Comparison of ENCODE assay signal across 10 cellular contexts in genomic region chr3:157082305-157082981, GRCh38.
DNase-seq lines count a peak whose midpoint lies in the region; ATAC-seq, FAIRE-seq and TF ChIP-seq lines count a peak whose summit lies in the region.
"Had no signal": no experiment of that assay in that cellular context is flagged by ENCODE, and none has a peak within 500 bp of the region (broad histone marks: within the 10 kb centered on the region; RNA-seq: fewer than 3 reads in every experiment).

No MANE protein-coding gene starts in this region.

- H3K27me3 ChIP-seq in keratinocyte (ENCODE audit: control insufficient read depth, extremely low read depth, insufficient read depth, low read length): no peaks in the 10 kb centered on the region

- no peaks in the 10 kb centered on the region for H3K9me3 Mint-ChIP-seq in activated naive CD8-positive, alpha-beta T cell (ENCODE audit: low read depth)
- H3K9me3 Mint-ChIP-seq in activated naive CD8-positive, alpha-beta T cell treated with anti-CD3 and anti-CD28 coated beads, Interleukin-2, amount 50 U/mL, for 24 hours: no peaks in the 10 kb centered on the region
- H3K9me3 Mint-ChIP-seq: endodermal cell had no signal

- H3K4me1 Mint-ChIP-seq in activated naive CD8-positive, alpha-beta T cell (ENCODE audit: low read depth): peaks cover 15% of the 10 kb centered on the region
- peaks cover 49% of the 10 kb centered on the region for H3K4me1 Mint-ChIP-seq in activated naive CD8-positive, alpha-beta T cell treated with anti-CD3 and anti-CD28 coated beads, Interleukin-2, amount 50 U/mL, for 24 hours

- H3K9me3 ChIP-seq in keratinocyte (ENCODE audit: control insufficient read depth, low read depth, low read length): no peaks in the 10 kb centered on the region

- H3K36me3 ChIP-seq in keratinocyte (ENCODE audit: control insufficient read depth in 2 of 2, extremely low read depth in 1 of 2, insufficient read depth in 2 of 2, low read length in 2 of 2): no peaks in the 10 kb centered on the region

- no peak for DNase-seq in activated naive CD8-positive, alpha-beta T cell treated with anti-CD3 and anti-CD28 coated beads, Interleukin-2, amount 50 U/mL, for 24 hours
- peak; percentile 62 for DNase-seq in keratinocyte (ENCODE audit: low read depth, low spot score)
- no peak for DNase-seq in MV-4-11 (lab: John Stamatoyannopoulos, UW)
- DNase-seq in ureter (ENCODE audit: low spot score): no peak
- DNase-seq: NCI-H748 treated with DMSO at 0.1 percent for 48 hours had no signal

- H3K9ac ChIP-seq in keratinocyte (ENCODE audit: control insufficient read depth, extremely low read depth, insufficient read depth, low read length): peak overlapping the region; percentile 86

- peak overlapping the region; percentile 3 for H3K27ac Mint-ChIP-seq in activated naive CD8-positive, alpha-beta T cell
- no peak overlapping the region for H3K27ac Mint-ChIP-seq in activated naive CD8-positive, alpha-beta T cell treated with anti-CD3 and anti-CD28 coated beads, Interleukin-2, amount 50 U/mL, for 24 hours

- H4K20me1 ChIP-seq in keratinocyte (ENCODE audit: control insufficient read depth, extremely low read depth, insufficient read depth, low read length): no peaks in the 10 kb centered on the region

- FAIRE-seq in keratinocyte (lab: Jason Lieb, UNC): peak; percentile 74

- no peaks in the 10 kb centered on the region for H3K27me3 Mint-ChIP-seq in activated naive CD8-positive, alpha-beta T cell
- peaks cover under 1% of the 10 kb centered on the region for H3K27me3 Mint-ChIP-seq in activated naive CD8-positive, alpha-beta T cell treated with anti-CD3 and anti-CD28 coated beads, Interleukin-2, amount 50 U/mL, for 24 hours

- H3K4me3 Mint-ChIP-seq in activated naive CD8-positive, alpha-beta T cell: no peak overlapping the region
- no peak overlapping the region for H3K4me3 Mint-ChIP-seq in activated naive CD8-positive, alpha-beta T cell treated with anti-CD3 and anti-CD28 coated beads, Interleukin-2, amount 50 U/mL, for 24 hours
- H3K4me3 Mint-ChIP-seq: endodermal cell had no signal

- peak overlapping the region in 2 of 3 experiments; percentile 26 to 45 for H3K4me3 ChIP-seq in keratinocyte (ENCODE audit: control insufficient read depth in 2 of 3, extremely low read depth in 1 of 3, insufficient read depth in 2 of 3, low read depth in 1 of 3, low read length in 3 of 3)

- peaks cover 47% of the 10 kb centered on the region for H3K4me1 ChIP-seq in keratinocyte (ENCODE audit: control insufficient read depth, extremely low read depth, insufficient read depth, low read length)

- no peaks in the 10 kb centered on the region for H3K36me3 Mint-ChIP-seq in activated naive CD8-positive, alpha-beta T cell
- no peaks in the 10 kb centered on the region for H3K36me3 Mint-ChIP-seq in activated naive CD8-positive, alpha-beta T cell treated with anti-CD3 and anti-CD28 coated beads, Interleukin-2, amount 50 U/mL, for 24 hours (ENCODE audit: low read depth)

- ATAC-seq in activated naive CD8-positive, alpha-beta T cell treated with anti-CD3 and anti-CD28 coated beads, Interleukin-2, amount 50 U/mL, for 24 hours: no peak
- no peak for ATAC-seq in HG03571 (IDR thresholded peaks at IDR 0.05; ENCODE audit: unreplicated experiment)

- no peak for TF ChIP-seq CTCF in keratinocyte (optimal IDR thresholded peaks at IDR 0.05 in 1 of 3, IDR thresholded peaks at IDR 0.05 in 1 of 3, conservative IDR thresholded peaks at IDR 0.05 in 1 of 3; ENCODE audit: extremely low read depth in 1 of 3, insufficient read depth in 2 of 3, low read length in 3 of 3)

- dilution Hi-C loops in keratinocyte (cut with MboI; ENCODE audit: extremely low pct_ligation_motif_present, low sequenced_read_pairs): no loop called here

- no peak overlapping the region for H2AFZ ChIP-seq in keratinocyte (ENCODE audit: control insufficient read depth, low read length)

- no peaks in the 10 kb centered on the region for H3K79me2 ChIP-seq in keratinocyte (ENCODE audit: control insufficient read depth, insufficient read depth, low read length)

- H3K4me2 ChIP-seq in keratinocyte (ENCODE audit: control insufficient read depth, extremely low read depth, insufficient read depth, low read depth, low read length): peak overlapping the region; percentile 81

- H3K27ac ChIP-seq in angular gyrus (ENCODE audit: low read depth, low read length) (peak overlapping the region; percentile 19), keratinocyte (ENCODE audit: control insufficient read depth, insufficient read depth, low read length) (peak overlapping the region; percentile 97), temporal lobe (ENCODE audit: low read depth, low read length) (peak overlapping the region; percentile 65)

- H3K9me1 ChIP-seq in keratinocyte (ENCODE audit: control insufficient read depth, extremely low read depth, insufficient read depth, low read length): no peaks in the 10 kb centered on the region

Comparison
In these comparisons a context has a peak if more than half of its experiments do, and no peak if none do; other contexts are left out.
1. H3K27ac ChIP-seq: peak in every context shown above with its lines; median percentile 97 in keratinocyte; 65 in temporal lobe; 19 in angular gyrus.